ENCODE assay signal across 1 cellular context in genomic region chr3:31568649-31569048, GRCh38.
TF ChIP-seq lines count a peak whose summit lies in the region.

No MANE protein-coding gene starts in this region.

TF ChIP-seq in GM23338, 12 proteins besides CTCF, POLR2A, EP300 and RAD21 (continued from another document):
- TF ChIP-seq ZNF462 (CRISPR knock-in tag; IDR thresholded peaks at IDR 0.05) = no peak
- no peak for TF ChIP-seq STAT1 (IDR thresholded peaks at IDR 0.05; ENCODE audit: unreplicated experiment)
- no peak for TF ChIP-seq CREB1 (CRISPR knock-in tag; IDR thresholded peaks at IDR 0.05; ENCODE audit: low read depth)
- no peak for TF ChIP-seq EZH2phosphoT487 (IDR thresholded peaks at IDR 0.05; ENCODE audit: unreplicated experiment)
- TF ChIP-seq POLR2AphosphoS5 (IDR thresholded peaks at IDR 0.05; ENCODE audit: low read depth) = no peak
- TF ChIP-seq ZNF114 (CRISPR knock-in tag; IDR thresholded peaks at IDR 0.05) = no peak
- TF ChIP-seq NANOG (IDR thresholded peaks at IDR 0.05; ENCODE audit: borderline replicate concordance) = no peak
- no peak for TF ChIP-seq EZH2 (IDR thresholded peaks at IDR 0.05; ENCODE audit: low read depth, unreplicated experiment)
- no peak for TF ChIP-seq JUNB (IDR thresholded peaks at IDR 0.05; ENCODE audit: unreplicated experiment)
- no peak for TF ChIP-seq REST (IDR thresholded peaks at IDR 0.05; ENCODE audit: unreplicated experiment)
- TF ChIP-seq ETS1 (IDR thresholded peaks at IDR 0.05) = no peak
TF ChIP-seq in GM23338: peak in this region for 0.
